13 cellular contexts compared by ENCODE assay signal in the genomic region with DNA sequence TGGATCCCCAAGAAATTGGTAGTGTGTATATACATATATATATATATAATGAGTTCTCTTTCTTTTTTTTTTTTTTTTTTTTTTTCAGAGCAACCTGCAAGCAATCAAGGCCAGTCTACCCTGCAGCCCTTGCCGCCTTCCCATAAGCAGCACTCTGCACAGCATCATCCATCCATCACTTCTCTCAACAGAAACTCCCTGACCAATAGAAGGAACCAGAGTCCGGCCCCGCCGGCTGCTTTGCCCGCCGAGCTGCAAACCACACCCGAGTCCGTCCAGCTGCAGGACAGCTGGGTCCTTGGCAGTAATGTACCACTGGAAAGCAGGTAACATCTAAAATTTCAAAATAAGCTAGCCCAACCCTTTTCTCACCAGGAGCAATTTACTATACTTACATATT.
A peak's percentile ranks its signal among the peaks of the same experiment; 100 is the strongest.
DNase-seq lines count a peak whose midpoint lies in the region; ATAC-seq and TF ChIP-seq lines count a peak whose summit lies in the region.
"Had no signal": no experiment of that assay in that cellular context is flagged by ENCODE, and none has a peak within 500 bp of the region (broad histone marks: within the 10 kb centered on the region; RNA-seq: fewer than 3 reads in every experiment).

No MANE protein-coding gene starts in this region.

- H3K27me3 Mint-ChIP-seq in neural progenitor cell (ENCODE audit: insufficient read depth, low read depth): no peaks in the 10 kb centered on the region

- H3K4me3 ChIP-seq in neural progenitor cell: no peak overlapping the region
- H3K4me3 ChIP-seq: BLaER1 treated with 17β-estradiol and CSF1 and Interleukin-3, amounts not matched to agents 10 nM and 100 nM; GM23248; HAP-1 had no signal

- H3K79me2 ChIP-seq in neural progenitor cell (ENCODE audit: low read depth): no peaks in the 10 kb centered on the region

- no peaks in the 10 kb centered on the region for H4K20me1 ChIP-seq in neural progenitor cell (ENCODE audit: low read depth)
- H4K20me1 ChIP-seq: BLaER1 treated with 17β-estradiol and CSF1 and Interleukin-3, amounts not matched to agents 10 nM and 100 nM had no signal

- DNase-seq in NCI-H1417 (lab: John Stamatoyannopoulos, UW) (peak; percentile 3 to 74 (median 5)), NCI-H1417 treated with DMSO at 0.1 percent for 48 hours (lab: John Stamatoyannopoulos, UW) (no peak), SK-N-DZ (ENCODE audit: low spot score) (peak; percentile 60), left kidney (ENCODE audit: low read depth, low spot score) (peak; percentile 23), neural progenitor cell (ENCODE audit: low spot score) (no peak), NCI-H1105 (lab: John Stamatoyannopoulos, UW) (no peak)
- DNase-seq: 8988T; Calu3; CD8-positive, alpha-beta T cell; GM23248 had no signal

- no peak overlapping the region for H3K9ac ChIP-seq in neural progenitor cell
- H3K9ac ChIP-seq: BLaER1 treated with 17β-estradiol and CSF1 and Interleukin-3, amounts not matched to agents 10 nM and 100 nM; GM23248 had no signal

- H3F3A ChIP-seq in neural progenitor cell (ENCODE audit: low read depth): no peaks in the 10 kb centered on the region

- no peak overlapping the region for H3K27ac ChIP-seq in neural progenitor cell
- H3K27ac ChIP-seq: BLaER1 treated with 17β-estradiol and CSF1 and Interleukin-3, amounts not matched to agents 10 nM and 100 nM; GM23248 had no signal

- no peaks in the 10 kb centered on the region for H3K4me1 ChIP-seq in neural progenitor cell
- H3K4me1 ChIP-seq: BLaER1 treated with 17β-estradiol and CSF1 and Interleukin-3, amounts not matched to agents 10 nM and 100 nM had no signal

- no peaks in the 10 kb centered on the region for H3K9me3 ChIP-seq in neural progenitor cell (ENCODE audit: low read depth)
- H3K9me3 ChIP-seq: BLaER1 treated with 17β-estradiol and CSF1 and Interleukin-3, amounts not matched to agents 10 nM and 100 nM; HAP-1 had no signal

- no peak overlapping the region for H2AFZ ChIP-seq in neural progenitor cell (replicated peaks)
- H2AFZ ChIP-seq: GM23248 had no signal

- no peak for ATAC-seq in HG02938 (IDR thresholded peaks at IDR 0.05; ENCODE audit: unreplicated experiment)
- ATAC-seq: CD8-positive, alpha-beta T cell had no signal

- no peaks in the 10 kb centered on the region for H3K36me3 ChIP-seq in neural progenitor cell
- H3K36me3 ChIP-seq: HAP-1 had no signal

- TF ChIP-seq CTCF in neural progenitor cell (IDR thresholded peaks at IDR 0.05): no peak

- H3K4me2 ChIP-seq in neural progenitor cell: no peak overlapping the region
- H3K4me2 ChIP-seq: BLaER1 treated with 17β-estradiol and CSF1 and Interleukin-3, amounts not matched to agents 10 nM and 100 nM had no signal

- H3K27ac Mint-ChIP-seq in neural progenitor cell: no peak overlapping the region
- H3K27ac Mint-ChIP-seq: CD8-positive, alpha-beta T cell had no signal

- no peaks in the 10 kb centered on the region for H3K27me3 ChIP-seq in neural progenitor cell
- H3K27me3 ChIP-seq: BLaER1 treated with 17β-estradiol and CSF1 and Interleukin-3, amounts not matched to agents 10 nM and 100 nM had no signal

- peaks cover 3% of the 10 kb centered on the region for H3K4me1 Mint-ChIP-seq in neural progenitor cell

- peaks cover 17% of the 10 kb centered on the region for H3K36me3 Mint-ChIP-seq in neural progenitor cell
- H3K36me3 Mint-ChIP-seq: CD8-positive, alpha-beta T cell had no signal

- H3K9me3 Mint-ChIP-seq in neural progenitor cell: no peaks in the 10 kb centered on the region
- H3K9me3 Mint-ChIP-seq: CD8-positive, alpha-beta T cell had no signal

- no peak overlapping the region for H3K4me3 Mint-ChIP-seq in neural progenitor cell
- H3K4me3 Mint-ChIP-seq: CD8-positive, alpha-beta T cell had no signal

Comparison
In these comparisons a context has a peak if more than half of its experiments do, and no peak if none do; other contexts are left out.
1. DNase-seq: peak in NCI-H1417 (3 of 3), SK-N-DZ (single experiment) and left kidney (single experiment); none in NCI-H1417 treated with DMSO at 0.1 percent for 48 hours (single experiment), neural progenitor cell (single experiment) and NCI-H1105 (single experiment).